In the genomic region with DNA sequence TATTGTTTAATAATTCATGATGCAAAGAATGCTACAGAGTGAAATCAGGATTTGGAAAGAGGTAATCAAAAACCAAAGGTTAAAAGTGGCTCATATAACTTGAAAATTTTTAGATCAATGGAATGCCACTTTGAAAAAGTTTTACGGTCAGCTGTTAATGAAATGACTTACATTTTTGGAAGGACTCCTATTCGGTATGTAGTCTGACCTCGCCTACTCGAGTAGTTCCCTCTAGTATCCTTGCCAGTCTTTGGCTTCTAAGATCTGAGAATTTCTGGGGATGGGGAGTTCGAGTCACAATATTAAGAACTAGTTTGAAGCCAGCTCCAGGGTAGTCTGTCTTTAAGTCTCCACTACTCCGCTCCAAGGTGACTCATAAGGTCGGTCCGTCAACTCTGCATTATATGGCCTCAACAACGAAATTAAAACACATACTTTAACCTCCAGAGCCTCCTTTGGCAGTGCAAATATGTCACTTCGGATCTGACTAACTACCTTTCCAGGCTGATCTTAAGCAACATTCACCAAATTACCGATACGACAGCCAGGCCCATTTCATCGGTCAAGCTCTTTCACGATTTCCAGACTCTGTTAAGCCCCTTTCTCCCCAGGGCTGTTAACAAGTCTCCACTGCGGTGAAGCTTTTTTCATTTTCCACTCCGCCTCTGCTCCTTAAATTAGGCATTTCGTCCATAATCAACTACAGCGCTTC, we compare ENCODE assay signal across 8 cellular contexts. TPM values are rescaled to one million over a fixed set of nuclear protein-coding genes. Genes with fewer than 3 reads are reported as not detected.
DNase-seq lines count a peak whose midpoint lies in the region; ATAC-seq, FAIRE-seq and TF ChIP-seq lines count a peak whose summit lies in the region.

No MANE protein-coding gene starts in this region.

- no peaks in the 10 kb centered on the region for H3K27me3 Mint-ChIP-seq in activated T-cell treated with anti-CD3 and anti-CD28 coated beads, Interleukin-2, amount 50 U/mL, for 72 hours (ENCODE audit: low read depth)

- no peak for TF ChIP-seq CTCF in bronchial epithelial cell (IDR thresholded peaks at IDR 0.05; ENCODE audit: insufficient read depth, low read length, severe bottlenecking)

- H3K27me3 ChIP-seq in bronchial epithelial cell (ENCODE audit: control insufficient read depth, insufficient read depth, low read length) (no peaks in the 10 kb centered on the region), stomach smooth muscle (ENCODE audit: control insufficient read depth in 1 of 2, insufficient read depth in 2 of 2, low read length in 2 of 2) (no peaks in the 10 kb centered on the region)

- peaks cover 8 to 16% of the 10 kb centered on the region in 2 donors for H3K36me3 Mint-ChIP-seq in activated T-cell treated with anti-CD3 and anti-CD28 coated beads, Interleukin-2, amount 50 U/mL, for 72 hours (ENCODE audit: insufficient read depth in 2 of 2)

- FAIRE-seq in bronchial epithelial cell (lab: Jason Lieb, UNC) = no peak

- DNase-seq in activated T-cell treated with anti-CD3 and anti-CD28 coated beads, Interleukin-2, amount 50 U/mL, for 72 hours = peak; percentile 39 to 41
- DNase-seq in activated T-cell treated with anti-CD3 and anti-CD28 coated beads, Interleukin-2, amount 50 U/mL, for 1 hour = no peak
- peak; percentile 36 for DNase-seq in NCI-H748 treated with DMSO at 0.1 percent for 48 hours (lab: John Stamatoyannopoulos, UW)
- DNase-seq in bronchial epithelial cell (ENCODE audit: low read depth) = peak; percentile 79
- peak in 1 of 2 donors; percentile 35 for DNase-seq in left colon
- DNase-seq in KG1 (lab: John Stamatoyannopoulos, UW) = no peak

- peaks cover 3% of the 10 kb centered on the region for H3K36me3 ChIP-seq in bronchial epithelial cell (ENCODE audit: control insufficient read depth, insufficient read depth, low read length)
- H3K36me3 ChIP-seq in stomach smooth muscle (ENCODE audit: control insufficient read depth in 2 of 2, insufficient read depth in 2 of 2, low read length in 2 of 2) = no peaks in the 10 kb centered on the region

- H3K27ac ChIP-seq in stomach smooth muscle (ENCODE audit: low read length) = peak overlapping the region; percentile 77

- H3K9ac ChIP-seq in stomach smooth muscle (ENCODE audit: low read length in 2 of 2) = peak overlapping the region; percentile 74 to 83

- intact Hi-C loops in left colon (cut with DNase I, micrococcal nuclease) = no loop called here

- H3K27ac Mint-ChIP-seq in activated T-cell treated with anti-CD3 and anti-CD28 coated beads, Interleukin-2, amount 50 U/mL, for 72 hours = peak overlapping the region; percentile 99

- peak overlapping the region; percentile 88 to 94 for H3K4me3 Mint-ChIP-seq in activated T-cell treated with anti-CD3 and anti-CD28 coated beads, Interleukin-2, amount 50 U/mL, for 72 hours

- no peaks in the 10 kb centered on the region for H3K9me3 Mint-ChIP-seq in activated T-cell treated with anti-CD3 and anti-CD28 coated beads, Interleukin-2, amount 50 U/mL, for 72 hours

- H3K4me1 Mint-ChIP-seq in activated T-cell treated with anti-CD3 and anti-CD28 coated beads, Interleukin-2, amount 50 U/mL, for 72 hours (ENCODE audit: low read depth) = peaks cover 80% of the 10 kb centered on the region

- ATAC-seq in activated T-cell treated with anti-CD3 and anti-CD28 coated beads, Interleukin-2, amount 50 U/mL, for 72 hours (replicated peaks in 1 of 2) = peak; percentile 37 to 52
- ATAC-seq in HG02763 (IDR thresholded peaks at IDR 0.05; ENCODE audit: unreplicated experiment) = peak; percentile 5
- ATAC-seq in left colon = peak; percentile 57

- H3K4me3 ChIP-seq in bronchial epithelial cell (ENCODE audit: low read depth, low read length) (peak overlapping the region; percentile 98), stomach smooth muscle (ENCODE audit: low read length in 2 of 2) (peak overlapping the region; percentile 78 to 97)

- H3K9me3 ChIP-seq in stomach smooth muscle (ENCODE audit: control insufficient read depth in 2 of 2, low read length in 2 of 2) = no peaks in the 10 kb centered on the region

- H3K4me1 ChIP-seq in stomach smooth muscle (ENCODE audit: control insufficient read depth, insufficient read depth, low read length) = peaks cover 12% of the 10 kb centered on the region

RNA-seq across cellular contexts. Expression of a gene that starts 0.7 kb away (rescaled TPM):
- 10 to 100 TPM; 56.0 to 71.9 TPM for total RNA-seq in activated T-cell treated with anti-CD3 and anti-CD28 coated beads, Interleukin-2, amount 50 U/mL, for 72 hours
- total RNA-seq in bronchial epithelial cell (31.7 and 35.8 TPM in 2 replicates), left colon (10 to 100 TPM; 25.3 to 37.5 TPM)

RNA-seq across cellular contexts. Expression of a gene that starts 1.7 kb away (rescaled TPM):
- total RNA-seq in activated T-cell treated with anti-CD3 and anti-CD28 coated beads, Interleukin-2, amount 50 U/mL, for 72 hours = 10 to 100 TPM; 28.5 to 30.4 TPM
- 18.7 and 53.4 TPM in 2 replicates for total RNA-seq in bronchial epithelial cell
- 10 to 100 TPM; 82.1 to 89.9 TPM for total RNA-seq in left colon

RNA-seq across cellular contexts. Expression of a gene that starts 20.6 kb away (rescaled TPM):
- not detected for total RNA-seq in activated T-cell treated with anti-CD3 and anti-CD28 coated beads, Interleukin-2, amount 50 U/mL, for 72 hours
- 0.13 and 0.53 TPM in 2 replicates for total RNA-seq in bronchial epithelial cell
- under 1 TPM in 1 of 2 donors, not detected in 1; 0.22 TPM for total RNA-seq in left colon

Comparison
In these comparisons a context has a peak if more than half of its experiments do, and no peak if none do; other contexts are left out.
1. DNase-seq: peak in activated T-cell treated with anti-CD3 and anti-CD28 coated beads, Interleukin-2, amount 50 U/mL, for 72 hours (2 of 2), NCI-H748 treated with DMSO at 0.1 percent for 48 hours (single experiment) and bronchial epithelial cell (single experiment); none in activated T-cell treated with anti-CD3 and anti-CD28 coated beads, Interleukin-2, amount 50 U/mL, for 1 hour (single experiment) and KG1 (single experiment).
2. ATAC-seq: peak in every context shown above with its lines; median percentile 57 in left colon; 44 in activated T-cell treated with anti-CD3 and anti-CD28 coated beads, Interleukin-2, amount 50 U/mL, for 72 hours; 5 in HG02763.